8 cellular contexts compared by ENCODE assay signal in the genomic region with DNA sequence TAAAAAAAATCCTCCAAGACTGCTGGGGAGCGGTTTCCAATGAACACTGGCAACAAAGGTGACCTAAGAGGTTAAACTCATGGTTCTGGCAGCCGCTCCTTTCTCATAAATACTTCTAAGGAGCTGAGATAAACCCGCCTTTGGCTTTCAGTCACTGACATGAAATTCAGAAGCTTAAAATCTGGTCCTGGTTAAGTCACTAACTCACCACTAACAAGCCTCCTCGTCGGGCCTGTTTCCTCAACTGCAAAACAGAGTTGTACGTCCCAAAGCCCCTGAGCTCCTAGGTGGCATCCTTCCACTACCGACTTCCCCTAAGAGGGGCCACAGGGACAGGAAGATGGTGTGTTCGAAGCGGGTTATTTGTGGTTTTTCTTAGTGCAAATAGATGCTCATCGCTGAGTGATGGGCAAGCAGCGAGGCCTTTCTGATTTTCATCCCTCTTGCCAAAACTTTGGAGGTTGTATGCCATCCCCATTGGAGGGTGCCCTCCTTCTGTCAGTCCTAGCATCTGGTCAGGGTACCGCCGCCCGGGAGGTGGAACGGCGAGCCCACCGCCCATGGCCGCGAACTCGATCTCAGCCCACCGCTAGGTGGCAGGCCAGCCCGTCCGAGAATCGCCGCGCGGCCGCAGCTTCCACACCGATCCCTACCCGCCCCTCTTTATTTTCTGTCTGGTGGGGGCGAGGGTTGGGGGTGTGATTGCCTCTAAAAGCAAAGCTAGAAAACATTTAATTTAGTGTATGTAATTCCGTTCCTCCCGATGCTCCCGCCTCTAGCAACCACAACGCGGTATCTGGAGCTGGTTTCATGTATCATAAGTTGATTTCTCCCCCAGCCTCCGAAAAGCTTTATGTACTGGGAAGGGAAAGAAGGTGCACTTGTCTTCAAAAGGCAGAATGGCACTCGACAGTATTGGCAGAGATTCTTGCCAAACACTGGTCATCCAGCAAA. TPM values are rescaled to one million over a fixed set of nuclear protein-coding genes. Genes with fewer than 3 reads are reported as not detected.
DNase-seq lines count a peak whose midpoint lies in the region; ATAC-seq, FAIRE-seq and TF ChIP-seq lines count a peak whose summit lies in the region.

No MANE protein-coding gene starts in this region.

- peak overlapping the region; percentile 95 for H3K4me3 Mint-ChIP-seq in mesothelial cell of epicardium

- intact Hi-C loops in endothelial cell of umbilical vein (cut with micrococcal nuclease) = loop anchor here (1.0 to 5.0 kb wide), 10 partner anchors 247 to 1408 kb away; no protein-coding TSS in a partner anchor

- no peaks in the 10 kb centered on the region for H3K9me3 ChIP-seq in endothelial cell of umbilical vein (replicated peaks; ENCODE audit: control insufficient read depth, insufficient read depth, low read length)

- BruUV-seq in endothelial cell of umbilical vein (replicated peaks; lab: Mats Ljungman, UMichigan) = no TSS peak

- no peaks in the 10 kb centered on the region for H3K27me3 ChIP-seq in endothelial cell of umbilical vein (ENCODE audit: control insufficient read depth in 2 of 2, insufficient read depth in 2 of 2, low read length in 2 of 2)

- H3K9me3 Mint-ChIP-seq in mesothelial cell of epicardium = no peaks in the 10 kb centered on the region

- CTCF ChIA-PET in endothelial cell of umbilical vein (lab: Charles Lee) = interaction anchor here (0.6 to 6.1 kb wide), 95 partner anchors 8 to 1493 kb away, joined by 3 to 466 read pairs (median 4); a partner anchor contains a TSS

- H3K27ac Mint-ChIP-seq in mesothelial cell of epicardium = peak overlapping the region; percentile 94

- TF ChIP-seq POLR2A in endothelial cell of umbilical vein (IDR thresholded peaks at IDR 0.05; ENCODE audit: low read depth, low read length) = no peak

- TF ChIP-seq CTCF in endothelial cell of umbilical vein (IDR thresholded peaks at IDR 0.05; ENCODE audit: extremely low read depth in 1 of 2, insufficient read depth in 1 of 2, low read depth in 1 of 2, low read length in 2 of 2) (peak; percentile 90 to 92), mesothelial cell of epicardium (IDR thresholded peaks at IDR 0.05; ENCODE audit: unreplicated experiment) (peak; percentile 98)

- dilution Hi-C loops in endothelial cell of umbilical vein (cut with MboI; ENCODE audit: extremely low pct_ligation_motif_present, low sequenced_read_pairs) = loop anchor here (5.0 to 25.0 kb wide), 2 partner anchors 922 to 1212 kb away; no protein-coding TSS in a partner anchor

- H3K4me3 ChIP-seq in endothelial cell of umbilical vein (replicated peaks in 1 of 3; ENCODE audit: insufficient read depth in 1 of 3, low read depth in 1 of 3, low read length in 3 of 3) = peak overlapping the region; percentile 56 to 80 (median 61)

- FAIRE-seq in endothelial cell of umbilical vein (lab: Jason Lieb, UNC) = peak; percentile 49

- no peak for ATAC-seq in HG03196 (IDR thresholded peaks at IDR 0.05; ENCODE audit: unreplicated experiment)

- H3K79me2 ChIP-seq in endothelial cell of umbilical vein (ENCODE audit: control insufficient read depth, insufficient read depth, low read length) = peaks cover 31% of the 10 kb centered on the region

- peaks cover 46% of the 10 kb centered on the region for H3K4me1 ChIP-seq in endothelial cell of umbilical vein (ENCODE audit: control insufficient read depth, extremely low read depth, insufficient read depth, low read length)

- H3K36me3 Mint-ChIP-seq in mesothelial cell of epicardium = no peaks in the 10 kb centered on the region

- peak overlapping the region; percentile 87 for H2AFZ ChIP-seq in endothelial cell of umbilical vein (ENCODE audit: low read depth, low read length)

- H3K9me1 ChIP-seq in endothelial cell of umbilical vein (replicated peaks; ENCODE audit: control insufficient read depth, extremely low read depth, insufficient read depth, low read length) = no peaks in the 10 kb centered on the region

- H3K27ac ChIP-seq in endothelial cell of umbilical vein (ENCODE audit: insufficient read depth, low read depth, low read length) = peak overlapping the region; percentile 94

- no peaks in the 10 kb centered on the region for H3K36me3 ChIP-seq in endothelial cell of umbilical vein (ENCODE audit: control insufficient read depth in 2 of 2, extremely low read depth in 1 of 2, insufficient read depth in 2 of 2, low read length in 2 of 2)

- peak; percentile 36 for DNase-seq in SIG-M5 treated with dmso at 0.1 percent for 504 hours (lab: John Stamatoyannopoulos, UW; ENCODE audit: unreplicated experiment)
- DNase-seq in SIG-M5 (lab: John Stamatoyannopoulos, UW) = no peak
- peak; percentile 32 for DNase-seq in NCI-H526 treated with DMSO at 0.1 percent for 48 hours (lab: John Stamatoyannopoulos, UW)
- peak; percentile 60 for DNase-seq in activated T-cell treated with anti-CD3 and anti-CD28 coated beads for 24 hours (ENCODE audit: low read depth)
- peak; percentile 66 for DNase-seq in endothelial cell of umbilical vein (ENCODE audit: low read depth, low spot score)
- DNase-seq in mesothelial cell of epicardium (ENCODE audit: low spot score in 2 of 2, unreplicated experiment in 2 of 2) = peak; percentile 60 to 83
- peak; percentile 60 for DNase-seq in stimulated activated CD8-positive, alpha-beta memory T cell treated with anti-CD3 and anti-CD28 coated beads, Interleukin-4, amount 100 ng/mL, for 24 hours (ENCODE audit: low read depth)

- peak overlapping the region; percentile 93 for H3K4me2 ChIP-seq in endothelial cell of umbilical vein (ENCODE audit: insufficient read depth, low read length)

- peaks cover 52% of the 10 kb centered on the region for H3K4me1 Mint-ChIP-seq in mesothelial cell of epicardium

- H4K20me1 ChIP-seq in endothelial cell of umbilical vein (replicated peaks; ENCODE audit: control insufficient read depth, extremely low read depth, insufficient read depth, low read length) = no peaks in the 10 kb centered on the region

- H3K9ac ChIP-seq in endothelial cell of umbilical vein (replicated peaks; ENCODE audit: extremely low read depth, insufficient read depth, low read length) = peak overlapping the region; percentile 94

- POLR2A ChIA-PET in endothelial cell of umbilical vein (lab: Charles Lee) = interaction anchor here (0.6 to 2.1 kb wide), 3 partner anchors 1192 to 1213 kb away, joined by 5 to 10 read pairs (median 8); no protein-coding TSS in a partner anchor

- H3K27me3 Mint-ChIP-seq in mesothelial cell of epicardium (ENCODE audit: low read depth) = peaks cover 2% of the 10 kb centered on the region

TF ChIP-seq in endothelial cell of umbilical vein, 7 proteins besides CTCF, POLR2A, EP300 and RAD21:
- no peak for TF ChIP-seq FOS (IDR thresholded peaks at IDR 0.05; ENCODE audit: borderline replicate concordance, insufficient read depth, low read length)
- no peak for TF ChIP-seq EZH2 (IDR thresholded peaks at IDR 0.05; ENCODE audit: borderline replicate concordance, low read depth, low read length, severe bottlenecking)
- TF ChIP-seq POLR2AphosphoS5 (IDR thresholded peaks at IDR 0.05; ENCODE audit: insufficient read depth, low read depth, low read length) = no peak
- no peak for TF ChIP-seq MYC (IDR thresholded peaks at IDR 0.05; ENCODE audit: low read depth, low read length)
- TF ChIP-seq JUN (IDR thresholded peaks at IDR 0.05; ENCODE audit: borderline replicate concordance, insufficient read depth, insufficient read length, low read depth) = no peak
- TF ChIP-seq, protein P1, sequence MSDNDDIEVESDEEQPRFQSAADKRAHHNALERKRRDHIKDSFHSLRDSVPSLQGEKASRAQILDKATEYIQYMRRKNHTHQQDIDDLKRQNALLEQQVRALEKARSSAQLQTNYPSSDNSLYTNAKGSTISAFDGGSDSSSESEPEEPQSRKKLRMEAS (IDR thresholded peaks at IDR 0.05; ENCODE audit: insufficient read depth, insufficient read length) = no peak
- no peak for TF ChIP-seq GATA2 (IDR thresholded peaks at IDR 0.05; ENCODE audit: insufficient read depth, insufficient read length, low read depth, low read length)

RNA-seq across cellular contexts. Expression of a gene that starts 4.5 kb away (rescaled TPM):
- total RNA-seq in endothelial cell of umbilical vein (9.6 and 12.1 TPM in 2 replicates), mesothelial cell of epicardium (29.2 to 32.7 TPM (median 30.6 TPM) in 3 replicates)
- polyA plus RNA-seq in endothelial cell of umbilical vein = 3.8 and 6.9 TPM in 2 replicates
- 4.3 and 4.5 TPM in 2 replicates for polyA plus RNA-seq in endothelial cell of umbilical vein (2011; cell fraction: cytosol; rRNA removed)
- 34.1 and 35.0 TPM in 2 replicates for polyA plus RNA-seq in endothelial cell of umbilical vein (2011; cell fraction: nucleus; rRNA removed)
- 20.2 and 33.4 TPM in 2 replicates for polyA plus RNA-seq in endothelial cell of umbilical vein (2012)
- polyA minus RNA-seq in endothelial cell of umbilical vein = 13.7 and 18.2 TPM in 2 replicates
- 4.2 TPM for polyA minus RNA-seq in endothelial cell of umbilical vein (2011; cell fraction: cytosol; rRNA and poly(A)+ RNA removed)
- 35.8 and 58.8 TPM in 2 replicates for polyA minus RNA-seq in endothelial cell of umbilical vein (2011; cell fraction: nucleus; rRNA and poly(A)+ RNA removed)

RNA-seq across cellular contexts. Expression of a gene that starts 38.4 kb away (rescaled TPM):
- not detected in 2 replicates for total RNA-seq in endothelial cell of umbilical vein
- not detected in 2 replicates for polyA plus RNA-seq in endothelial cell of umbilical vein
- not detected in 2 replicates for polyA plus RNA-seq in endothelial cell of umbilical vein (2011; cell fraction: cytosol; rRNA removed)
- not detected in 2 replicates for polyA plus RNA-seq in endothelial cell of umbilical vein (2011; cell fraction: nucleus; rRNA removed)
- polyA plus RNA-seq in endothelial cell of umbilical vein (2012) = not detected in 2 replicates
- polyA minus RNA-seq in endothelial cell of umbilical vein = not detected in 2 replicates
- not detected for polyA minus RNA-seq in endothelial cell of umbilical vein (2011; cell fraction: cytosol; rRNA and poly(A)+ RNA removed)
- not detected in 2 replicates for polyA minus RNA-seq in endothelial cell of umbilical vein (2011; cell fraction: nucleus; rRNA and poly(A)+ RNA removed)
- total RNA-seq in mesothelial cell of epicardium = not detected in 3 replicates
